ENCODE assay signal across 8 cellular contexts in the genomic region with DNA sequence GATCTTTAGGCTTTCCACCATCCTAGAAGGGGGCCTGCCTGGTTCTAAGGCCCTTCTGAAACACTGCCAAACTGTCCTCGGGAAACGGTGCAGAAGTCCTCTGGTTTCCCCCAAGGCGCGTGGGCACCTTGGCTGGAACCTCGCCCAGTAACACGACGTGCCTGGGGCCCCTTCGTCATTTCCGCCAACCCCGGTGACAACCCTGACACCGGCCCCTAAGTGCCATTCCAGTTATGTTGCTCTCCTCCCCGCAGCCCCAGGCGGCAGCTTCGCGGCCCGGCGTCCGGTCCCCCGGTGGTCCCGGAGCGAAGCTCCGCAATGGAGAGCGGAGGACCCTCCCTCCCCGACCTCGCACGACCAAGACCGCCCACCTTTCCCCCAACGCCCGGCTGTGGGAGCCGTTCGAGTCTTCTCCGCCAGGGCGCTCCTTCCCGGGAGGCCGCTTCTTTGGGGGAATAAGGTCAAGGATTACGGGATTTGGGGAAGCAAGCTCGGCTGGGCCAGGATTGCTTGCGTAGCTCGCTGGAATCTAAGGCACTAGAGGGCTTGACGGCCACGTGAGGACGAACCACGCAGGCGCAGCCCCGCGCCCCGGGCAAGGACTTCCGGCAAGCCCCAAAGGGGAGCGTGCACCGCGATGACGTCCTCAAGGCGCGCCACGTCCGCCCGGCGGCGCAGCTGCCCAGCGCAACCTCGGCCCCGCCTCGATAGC. TPM values are rescaled to one million over a fixed set of nuclear protein-coding genes. Genes with fewer than 3 reads are reported as not detected.
DNase-seq lines count a peak whose midpoint lies in the region; TF ChIP-seq lines count a peak whose summit lies in the region.

No MANE protein-coding gene starts in this region.

- peak overlapping the region; percentile 83 for H3K4me3 ChIP-seq in HFF-Myc (replicated peaks; ENCODE audit: low read depth, low read length)
- peak overlapping the region; percentile 83 for H3K4me3 ChIP-seq in suprapubic skin

- H3K4me1 ChIP-seq in suprapubic skin, result peaks cover 47% of the 10 kb centered on the region

- in situ Hi-C loops in SK-MEL-5 (cut with HindIII; ENCODE audit: low pct_unique_long_range_greater_than_20kb, low sequenced_read_pairs), result no loop called here

- peak overlapping the region; percentile 100 for H3K27ac ChIP-seq in suprapubic skin

- peaks cover 6% of the 10 kb centered on the region for H3K36me3 ChIP-seq in suprapubic skin

- TF ChIP-seq CTCF in HFF-Myc (IDR thresholded peaks at IDR 0.05; ENCODE audit: low read depth, low read length, missing control alignments) (no peak), suprapubic skin (IDR thresholded peaks at IDR 0.05) (no peak)

- no peak for TF ChIP-seq EP300 in suprapubic skin (IDR thresholded peaks at IDR 0.05)

- WGBS in suprapubic skin, result 0% methylated on average over 20 of the region's 63 CpGs

- TF ChIP-seq POLR2A in suprapubic skin (IDR thresholded peaks at IDR 0.05), result peak; percentile 6 to 62

- DNase-seq in GM04503 (ENCODE audit: low read depth), result peak; percentile 76
- peak; percentile 91 for DNase-seq in HFF-Myc (ENCODE audit: extremely low read depth, low read depth)
- peak; percentile 96 for DNase-seq in NAMALWA (ENCODE audit: low spot score)
- peak; percentile 95 for DNase-seq in SK-MEL-5 (ENCODE audit: low read depth, low spot score)
- DNase-seq in activated naive CD4-positive, alpha-beta T cell treated with anti-CD3 and anti-CD28 coated beads, Interleukin-2, amount 50 U/mL, for 16 hours, result peak; percentile 97
- DNase-seq in glomerular endothelial cell (ENCODE audit: extremely low read depth, low read depth, low spot score), result peak; percentile 69
- DNase-seq in nucleus accumbens (lab: John Stamatoyannopoulos, UW), result peak; percentile 80 to 99 (median 96)
- peak; percentile 98 to 99 for DNase-seq in suprapubic skin (ENCODE audit: low spot score in 2 of 2)

- H3K27me3 ChIP-seq in suprapubic skin, result no peaks in the 10 kb centered on the region

- H3K9me3 ChIP-seq in suprapubic skin, result no peaks in the 10 kb centered on the region

RNA-seq across cellular contexts. Expression of a gene that starts 0.6 kb away (rescaled TPM):
- total RNA-seq in SK-MEL-5 (2014; rRNA removed; shearing (Covaris generic)), result 178 and 180 TPM in 2 replicates
- 251 and 289 TPM in 2 replicates for polyA plus RNA-seq in SK-MEL-5 (2015; cell fraction: cytosol; rRNA removed)
- polyA plus RNA-seq in SK-MEL-5 (2015; cell fraction: nucleus; rRNA removed), result 198 and 206 TPM in 2 replicates
- 158 and 255 TPM in 2 replicates for total RNA-seq in glomerular endothelial cell
- 100 to 1,000 TPM; 378 to 392 (median 383) TPM for total RNA-seq in suprapubic skin

RNA-seq across cellular contexts. Expression of a gene that starts 29.0 kb away (rescaled TPM):
- 48.3 and 55.6 TPM in 2 replicates for total RNA-seq in SK-MEL-5 (2014; rRNA removed; shearing (Covaris generic))
- 63.1 and 64.9 TPM in 2 replicates for polyA plus RNA-seq in SK-MEL-5 (2015; cell fraction: cytosol; rRNA removed)
- polyA plus RNA-seq in SK-MEL-5 (2015; cell fraction: nucleus; rRNA removed), result 76.3 and 85.7 TPM in 2 replicates
- total RNA-seq in glomerular endothelial cell (47.5 and 60.5 TPM in 2 replicates), suprapubic skin (100 to 1,000 TPM in 2 of 4 donors, 10 to 100 TPM in 2; 82.9 to 131 (median 96.2) TPM)

RNA-seq across cellular contexts. Expression of a gene that starts 30.9 kb away (rescaled TPM):
- 0.11 and 0.13 TPM in 2 replicates for total RNA-seq in SK-MEL-5 (2014; rRNA removed; shearing (Covaris generic))
- 0.33 and 0.73 TPM in 2 replicates for polyA plus RNA-seq in SK-MEL-5 (2015; cell fraction: cytosol; rRNA removed)
- polyA plus RNA-seq in SK-MEL-5 (2015; cell fraction: nucleus; rRNA removed), result 2.2 and 2.6 TPM in 2 replicates
- total RNA-seq in glomerular endothelial cell (0.53 TPM in 2 replicates), suprapubic skin (1 to 10 TPM; 1.7 to 2.4 (median 2.1) TPM)

RNA-seq across cellular contexts. Expression of a gene that starts 54.1 kb away (rescaled TPM):
- 1.8 and 2.1 TPM in 2 replicates for total RNA-seq in SK-MEL-5 (2014; rRNA removed; shearing (Covaris generic))
- 2.2 and 2.8 TPM in 2 replicates for polyA plus RNA-seq in SK-MEL-5 (2015; cell fraction: cytosol; rRNA removed)
- 21.0 and 34.7 TPM in 2 replicates for polyA plus RNA-seq in SK-MEL-5 (2015; cell fraction: nucleus; rRNA removed)
- 1.3 and 3.3 TPM in 2 replicates for total RNA-seq in glomerular endothelial cell
- total RNA-seq in suprapubic skin, result 10 to 100 TPM in 1 of 4 donors, 1 to 10 TPM in 3; 6.3 to 17.8 (median 8.7) TPM

RNA-seq across cellular contexts. Expression of a gene that starts 54.4 kb away (rescaled TPM):
- total RNA-seq in SK-MEL-5 (2014; rRNA removed; shearing (Covaris generic)), result 7.8 and 8.0 TPM in 2 replicates
- polyA plus RNA-seq in SK-MEL-5 (2015; cell fraction: cytosol; rRNA removed), result 9.5 and 13.2 TPM in 2 replicates
- polyA plus RNA-seq in SK-MEL-5 (2015; cell fraction: nucleus; rRNA removed), result 45.7 and 65.8 TPM in 2 replicates
- total RNA-seq in glomerular endothelial cell (17.6 and 24.2 TPM in 2 replicates), suprapubic skin (100 to 1,000 TPM in 1 of 4 donors, 10 to 100 TPM in 3; 82.6 to 113 (median 87.0) TPM)

Comparison
In these comparisons a context has a peak if more than half of its experiments do, and no peak if none do; other contexts are left out.
1. Peak in every context shown above with its lines: DNase-seq, H3K4me3 ChIP-seq and H3K27ac ChIP-seq.